Comparison of ENCODE assay signal across 1 cellular context in the genomic region with DNA sequence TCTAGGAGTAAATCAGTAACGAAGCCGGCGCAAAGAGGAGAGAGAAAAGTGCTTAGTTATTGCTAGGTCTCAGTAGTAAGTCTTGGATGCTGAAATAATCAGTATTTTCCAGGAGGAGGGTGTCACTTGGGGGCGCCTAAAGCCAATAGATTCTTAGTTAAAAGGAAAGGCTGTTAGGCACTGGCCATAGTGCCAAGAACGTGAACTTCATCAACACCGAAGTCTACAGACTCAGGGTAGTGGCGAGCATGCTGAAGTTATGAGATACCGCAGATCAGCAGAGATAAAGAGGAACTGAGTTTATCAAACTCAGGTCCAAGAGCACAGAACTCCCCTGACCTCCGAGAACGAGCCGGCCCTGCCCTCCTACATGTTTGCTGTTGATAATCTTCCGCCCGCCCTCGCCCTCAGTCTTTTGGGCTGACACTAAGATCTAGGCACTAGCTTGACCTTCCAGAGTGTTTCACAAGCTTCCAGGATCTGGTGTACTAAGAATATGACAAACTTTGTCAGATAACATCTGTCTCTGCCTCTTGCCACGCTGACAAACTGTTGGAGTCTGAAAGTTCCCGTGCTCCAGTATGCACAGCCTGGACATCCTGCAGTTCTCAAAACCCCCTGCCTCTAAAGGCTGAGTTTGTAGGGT.
TF ChIP-seq lines count a peak whose summit lies in the region.

No MANE protein-coding gene starts in this region.

TF ChIP-seq in K562, 482 proteins besides CTCF, POLR2A, EP300 and RAD21 (continued from another document and continues in another):
- TF ChIP-seq, protein P1, sequence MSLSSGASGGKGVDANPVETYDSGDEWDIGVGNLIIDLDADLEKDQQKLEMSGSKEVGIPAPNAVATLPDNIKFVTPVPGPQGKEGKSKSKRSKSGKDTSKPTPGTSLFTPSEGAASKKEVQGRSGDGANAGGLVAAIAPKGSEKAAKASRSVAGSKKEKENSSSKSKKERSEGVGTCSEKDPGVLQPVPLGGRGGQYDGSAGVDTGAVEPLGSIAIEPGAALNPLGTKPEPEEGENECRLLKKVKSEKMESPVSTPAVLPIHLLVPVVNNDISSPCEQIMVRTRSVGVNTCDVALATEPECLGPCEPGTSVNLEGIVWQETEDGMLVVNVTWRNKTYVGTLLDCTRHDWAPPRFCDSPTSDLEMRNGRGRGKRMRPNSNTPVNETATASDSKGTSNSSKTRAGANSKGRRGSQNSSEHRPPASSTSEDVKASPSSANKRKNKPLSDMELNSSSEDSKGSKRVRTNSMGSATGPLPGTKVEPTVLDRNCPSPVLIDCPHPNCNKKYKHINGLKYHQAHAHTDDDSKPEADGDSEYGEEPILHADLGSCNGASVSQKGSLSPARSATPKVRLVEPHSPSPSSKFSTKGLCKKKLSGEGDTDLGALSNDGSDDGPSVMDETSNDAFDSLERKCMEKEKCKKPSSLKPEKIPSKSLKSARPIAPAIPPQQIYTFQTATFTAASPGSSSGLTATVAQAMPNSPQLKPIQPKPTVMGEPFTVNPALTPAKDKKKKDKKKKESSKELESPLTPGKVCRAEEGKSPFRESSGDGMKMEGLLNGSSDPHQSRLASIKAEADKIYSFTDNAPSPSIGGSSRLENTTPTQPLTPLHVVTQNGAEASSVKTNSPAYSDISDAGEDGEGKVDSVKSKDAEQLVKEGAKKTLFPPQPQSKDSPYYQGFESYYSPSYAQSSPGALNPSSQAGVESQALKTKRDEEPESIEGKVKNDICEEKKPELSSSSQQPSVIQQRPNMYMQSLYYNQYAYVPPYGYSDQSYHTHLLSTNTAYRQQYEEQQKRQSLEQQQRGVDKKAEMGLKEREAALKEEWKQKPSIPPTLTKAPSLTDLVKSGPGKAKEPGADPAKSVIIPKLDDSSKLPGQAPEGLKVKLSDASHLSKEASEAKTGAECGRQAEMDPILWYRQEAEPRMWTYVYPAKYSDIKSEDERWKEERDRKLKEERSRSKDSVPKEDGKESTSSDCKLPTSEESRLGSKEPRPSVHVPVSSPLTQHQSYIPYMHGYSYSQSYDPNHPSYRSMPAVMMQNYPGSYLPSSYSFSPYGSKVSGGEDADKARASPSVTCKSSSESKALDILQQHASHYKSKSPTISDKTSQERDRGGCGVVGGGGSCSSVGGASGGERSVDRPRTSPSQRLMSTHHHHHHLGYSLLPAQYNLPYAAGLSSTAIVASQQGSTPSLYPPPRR (CRISPR knock-in tag; IDR thresholded peaks at IDR 0.05; ENCODE audit: borderline replicate concordance): no peak
- TF ChIP-seq ATF1 (CRISPR knock-in tag; IDR thresholded peaks at IDR 0.05) (no peak), ATF1 (tag; IDR thresholded peaks at IDR 0.05) (peak; percentile 63), MBD2 (IDR thresholded peaks at IDR 0.05; ENCODE audit: borderline replicate concordance, low read depth) (peak; percentile 41; the same call in 1 of the 2 replicates), MTA2 (IDR thresholded peaks at IDR 0.05; ENCODE audit: low read depth) (peak; percentile 57), DPF2 (IDR thresholded peaks at IDR 0.05) (peak; percentile 83), HCFC1 (IDR thresholded peaks at IDR 0.05; ENCODE audit: low read depth, low read length) (no peak), GTF2F1 (IDR thresholded peaks at IDR 0.05; ENCODE audit: low read depth, low read length) (no peak), POLR2AphosphoS2 (IDR thresholded peaks at IDR 0.05; ENCODE audit: low read length) (no peak), TBL1XR1 (IDR thresholded peaks at IDR 0.05; ENCODE audit: low read length in 2 of 2) (peak in 1 of 2 experiments; percentile 75; a peak in 2 of 4 replicates), CTBP1 (IDR thresholded peaks at IDR 0.05; ENCODE audit: borderline replicate concordance) (peak; percentile 87), ZNF764 (CRISPR knock-in tag; IDR thresholded peaks at IDR 0.05; ENCODE audit: low read depth) (no peak), MTA3 (IDR thresholded peaks at IDR 0.05; ENCODE audit: borderline replicate concordance) (peak; percentile 60; the same call in 1 of the 2 replicates), RAD51 (IDR thresholded peaks at IDR 0.05; ENCODE audit: borderline replicate concordance, low read depth) (peak; percentile 6; the same call in 1 of the 2 replicates), FOSL1 (tag; conservative IDR thresholded peaks at IDR 0.05) (peak; percentile 66), TCFL5 (CRISPR knock-in tag; conservative IDR thresholded peaks at IDR 0.05) (no peak), TARDBP (IDR thresholded peaks at IDR 0.05) (no peak), PHF8 (IDR thresholded peaks at IDR 0.05; ENCODE audit: borderline replicate concordance, low read length) (peak; percentile 22; the same call in 1 of the 2 replicates), SRSF1 (IDR thresholded peaks at IDR 0.05; ENCODE audit: low read depth, low read length) (no peak), NRF1 (conservative IDR thresholded peaks at IDR 0.05 in 1 of 2, IDR thresholded peaks at IDR 0.05 in 1 of 2) (peak; percentile 33 to 40; a peak in 3 of 4 replicates), CREB1 (IDR thresholded peaks at IDR 0.05) (no peak), CREB1 (CRISPR knock-in tag; IDR thresholded peaks at IDR 0.05) (no peak), ZFP1 (CRISPR knock-in tag; IDR thresholded peaks at IDR 0.05) (no peak), CREM (IDR thresholded peaks at IDR 0.05; ENCODE audit: low read depth) (peak; percentile 26; the same call in 1 of the 2 replicates), HDAC1 (IDR thresholded peaks at IDR 0.05) (peak in 1 of 2 experiments; percentile 58; a peak in 2 of 4 replicates), JUND (IDR thresholded peaks at IDR 0.05; ENCODE audit: borderline replicate concordance, low read depth, low read length) (peak; percentile 41; the same call in 1 of the 2 replicates), JUND (tag; IDR thresholded peaks at IDR 0.05; ENCODE audit: borderline replicate concordance, low read depth, low read length) (peak; percentile 13; the same call in 1 of the 3 replicates), PBX2 (CRISPR knock-in tag; IDR thresholded peaks at IDR 0.05; ENCODE audit: low read depth) (no peak), PBX2 (tag; conservative IDR thresholded peaks at IDR 0.05; ENCODE audit: low read depth) (peak; percentile 20; the same call in 1 of the 2 replicates), FOXJ2 (tag; IDR thresholded peaks at IDR 0.05) (peak; percentile 68), TEAD4 (IDR thresholded peaks at IDR 0.05; ENCODE audit: low read length) (peak; percentile 80), TEAD4 (CRISPR knock-in tag; IDR thresholded peaks at IDR 0.05; ENCODE audit: borderline replicate concordance) (no peak), MYC (IDR thresholded peaks at IDR 0.05; ENCODE audit: low read depth, low read length) (peak; percentile 41; the same call in 1 of the 2 replicates), MYC (CRISPR knock-in tag; IDR thresholded peaks at IDR 0.05; ENCODE audit: borderline replicate concordance, low read depth) (no peak), JUN (IDR thresholded peaks at IDR 0.05; ENCODE audit: borderline replicate concordance, low read depth, low read length) (0 out of 2 replicates have a peak, but pooled peaks have one; percentile 10), JUN (CRISPR knock-in tag; IDR thresholded peaks at IDR 0.05; ENCODE audit: borderline replicate concordance) (no peak), ARID2 (IDR thresholded peaks at IDR 0.05) (no peak), NR2C2 (CRISPR knock-in tag; IDR thresholded peaks at IDR 0.05) (no peak), NR2C2 (tag; IDR thresholded peaks at IDR 0.05) (peak; percentile 74), BHLHE40 (IDR thresholded peaks at IDR 0.05; ENCODE audit: low read length) (peak; percentile 65), CBFA2T2 (conservative IDR thresholded peaks at IDR 0.05) (peak; percentile 78), MTA1 (IDR thresholded peaks at IDR 0.05; ENCODE audit: borderline replicate concordance) (peak; percentile 62), POLR2H (tag; IDR thresholded peaks at IDR 0.05; ENCODE audit: low read depth) (no peak), NEUROD1 (IDR thresholded peaks at IDR 0.05; ENCODE audit: borderline replicate concordance, low read depth, low read length, partially characterized antibody) (peak; percentile 36), SMARCE1 (IDR thresholded peaks at IDR 0.05) (peak; percentile 75), L3MBTL2 (IDR thresholded peaks at IDR 0.05) (peak; percentile 72), NR2C1 (IDR thresholded peaks at IDR 0.05) (no peak), NR2C1 (tag; IDR thresholded peaks at IDR 0.05) (peak; percentile 67), ZMIZ1 (IDR thresholded peaks at IDR 0.05; ENCODE audit: low read depth in 2 of 2, low read length in 2 of 2) (0 out of 4 replicates have a peak, but pooled peaks of 1 of the 2 experiments have one; percentile 34), HMBOX1 (IDR thresholded peaks at IDR 0.05) (peak; percentile 79), TAF1 (IDR thresholded peaks at IDR 0.05; ENCODE audit: control insufficient read depth, extremely low read depth, insufficient read depth, low read length, severe bottlenecking) (no peak), CCNT2 (IDR thresholded peaks at IDR 0.05; ENCODE audit: borderline replicate concordance, extremely low read depth, insufficient read length, low read depth, low read length) (peak; percentile 68), ZNF436 (CRISPR knock-in tag; IDR thresholded peaks at IDR 0.05) (no peak), CXXC5 (CRISPR knock-in tag; IDR thresholded peaks at IDR 0.05) (peak; percentile 78), POLR2AphosphoS5 (IDR thresholded peaks at IDR 0.05; ENCODE audit: control insufficient read depth, insufficient read depth, low read depth, low read length) (peak; percentile 40; the same call in 1 of the 2 replicates)
- TF ChIP-seq, protein P2, sequence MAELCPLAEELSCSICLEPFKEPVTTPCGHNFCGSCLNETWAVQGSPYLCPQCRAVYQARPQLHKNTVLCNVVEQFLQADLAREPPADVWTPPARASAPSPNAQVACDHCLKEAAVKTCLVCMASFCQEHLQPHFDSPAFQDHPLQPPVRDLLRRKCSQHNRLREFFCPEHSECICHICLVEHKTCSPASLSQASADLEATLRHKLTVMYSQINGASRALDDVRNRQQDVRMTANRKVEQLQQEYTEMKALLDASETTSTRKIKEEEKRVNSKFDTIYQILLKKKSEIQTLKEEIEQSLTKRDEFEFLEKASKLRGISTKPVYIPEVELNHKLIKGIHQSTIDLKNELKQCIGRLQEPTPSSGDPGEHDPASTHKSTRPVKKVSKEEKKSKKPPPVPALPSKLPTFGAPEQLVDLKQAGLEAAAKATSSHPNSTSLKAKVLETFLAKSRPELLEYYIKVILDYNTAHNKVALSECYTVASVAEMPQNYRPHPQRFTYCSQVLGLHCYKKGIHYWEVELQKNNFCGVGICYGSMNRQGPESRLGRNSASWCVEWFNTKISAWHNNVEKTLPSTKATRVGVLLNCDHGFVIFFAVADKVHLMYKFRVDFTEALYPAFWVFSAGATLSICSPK (IDR thresholded peaks at IDR 0.05; ENCODE audit: borderline replicate concordance): no peak
